Comparison of ENCODE assay signal across 8 cellular contexts in the genomic region with DNA sequence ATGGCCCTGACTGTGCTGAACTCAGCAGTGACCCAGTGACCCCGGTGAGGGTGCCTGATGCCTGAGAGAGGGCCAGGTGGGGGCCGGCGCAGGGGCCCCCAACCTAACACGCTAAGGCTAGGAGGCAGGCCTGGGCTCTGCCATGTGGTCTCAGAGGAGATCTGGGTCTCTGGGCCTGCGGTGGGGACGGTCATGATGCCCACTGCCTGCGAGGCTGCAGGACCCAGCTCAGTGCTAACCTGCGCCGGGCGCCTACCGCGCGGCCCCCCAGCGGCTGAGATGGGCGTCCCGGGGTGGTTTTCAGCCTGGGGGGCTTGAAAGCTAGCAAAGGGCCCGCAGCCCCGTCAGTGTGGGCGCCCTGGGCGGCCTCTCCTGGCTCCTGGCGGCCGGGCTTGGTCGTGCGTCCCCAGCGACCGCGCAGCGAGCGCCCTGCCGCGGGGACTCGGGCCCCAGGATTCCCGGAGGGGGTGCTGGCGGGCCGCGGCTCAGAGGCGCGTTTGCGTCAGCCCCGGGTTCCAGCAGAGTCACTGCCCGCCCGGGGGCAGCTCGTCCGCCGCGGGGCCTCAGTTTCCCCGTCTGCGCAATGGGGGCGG. TPM values are rescaled to one million over a fixed set of nuclear protein-coding genes. Genes with fewer than 3 reads are reported as not detected.
A peak's percentile ranks its signal among the peaks of the same experiment; 100 is the strongest.
DNase-seq lines count a peak whose midpoint lies in the region; ATAC-seq and TF ChIP-seq lines count a peak whose summit lies in the region.

No MANE protein-coding gene starts in this region.

- H4K20me1 ChIP-seq in fibroblast of lung (ENCODE audit: control insufficient read depth, extremely low read depth, insufficient read depth, low read length), result no peaks in the 10 kb centered on the region

- no peaks in the 10 kb centered on the region for H3K4me1 ChIP-seq in fibroblast of lung (ENCODE audit: control insufficient read depth, extremely low read depth, insufficient read depth, low read length)
- H3K4me1 ChIP-seq in psoas muscle, result no peaks in the 10 kb centered on the region

- ATAC-seq in psoas muscle (no peak), HG03460 (IDR thresholded peaks at IDR 0.05; ENCODE audit: unreplicated experiment) (no peak), HG02852 (IDR thresholded peaks at IDR 0.05; ENCODE audit: unreplicated experiment) (no peak)

- TF ChIP-seq CTCF in VCaP (conservative IDR thresholded peaks at IDR 0.05), result no peak
- TF ChIP-seq CTCF in fibroblast of lung (conservative IDR thresholded peaks at IDR 0.05 in 1 of 2, IDR thresholded peaks at IDR 0.05 in 1 of 2; ENCODE audit: low read depth in 1 of 2, low read length in 2 of 2), result peak; percentile 10 to 15
- no peak for TF ChIP-seq CTCF in psoas muscle (IDR thresholded peaks at IDR 0.05)

- H2AFZ ChIP-seq in fibroblast of lung (ENCODE audit: low read length), result no peak overlapping the region

- H3K4me3 ChIP-seq in fibroblast of lung (replicated peaks in 1 of 4; ENCODE audit: control extremely low read depth in 1 of 4, insufficient read depth in 1 of 4, low read depth in 3 of 4, low read length in 4 of 4), result peak overlapping the region in 1 of 4 experiments; percentile 48
- H3K4me3 ChIP-seq in psoas muscle, result peak overlapping the region; percentile 70

- WGBS in psoas muscle, 3 donors, result 11 to 21% (median 20%) methylated on average over 12 to 46 of the region's 49 CpGs

- intact Hi-C loops in psoas muscle (cut with DNase I), result no loop called here

- peaks cover 3% of the 10 kb centered on the region for H3K27me3 ChIP-seq in fibroblast of lung (ENCODE audit: control insufficient read depth, insufficient read depth, low read length)
- peaks cover 0 to 30% (median 7%) of the 10 kb centered on the region in 3 donors for H3K27me3 ChIP-seq in psoas muscle (ENCODE audit: insufficient read depth in 3 of 3, low read length in 2 of 3)

- no peaks in the 10 kb centered on the region for H3K79me2 ChIP-seq in fibroblast of lung (ENCODE audit: control insufficient read depth, insufficient read depth, low read length)

- H3K27ac ChIP-seq in VCaP (peak overlapping the region; percentile 60; the same call in 1 of the 2 replicates), fibroblast of lung (ENCODE audit: insufficient read depth, low read length) (no peak overlapping the region), psoas muscle (peak overlapping the region; percentile 74)

- H3K36me3 ChIP-seq in fibroblast of lung (ENCODE audit: control insufficient read depth, insufficient read depth, low read length), result no peaks in the 10 kb centered on the region
- peaks cover 0 to 6% of the 10 kb centered on the region in 2 donors for H3K36me3 ChIP-seq in psoas muscle (ENCODE audit: insufficient read depth in 1 of 2, low read depth in 1 of 2)

- H3K4me2 ChIP-seq in fibroblast of lung (ENCODE audit: extremely low read depth, insufficient read depth, low read length), result peak overlapping the region; percentile 78

- DNase-seq in activated naive CD4-positive, alpha-beta T cell treated with Interleukin-2 at 50 U/mL for 16 hours, result peak; percentile 24
- no peak for DNase-seq in activated naive CD4-positive, alpha-beta T cell (lab: John Stamatoyannopoulos, UW)
- DNase-seq in fibroblast of lung (ENCODE audit: low read depth in 2 of 2) (peak in 1 of 2 donors; percentile 8), psoas muscle (no peak), medulla oblongata (ENCODE audit: extremely low spot score) (no peak)

- H3K9ac ChIP-seq in fibroblast of lung (ENCODE audit: insufficient read depth, low read length), result no peak overlapping the region

- no peaks in the 10 kb centered on the region for H3K9me3 ChIP-seq in fibroblast of lung (ENCODE audit: control insufficient read depth, insufficient read depth, low read depth, low read length)
- H3K9me3 ChIP-seq in psoas muscle, result no peaks in the 10 kb centered on the region

RNA-seq across cellular contexts. Expression of a gene that starts 2.5 kb away (rescaled TPM):
- total RNA-seq in fibroblast of lung, result 6.2 and 7.9 TPM in 2 replicates
- polyA plus RNA-seq in fibroblast of lung, result 2.5 and 4.2 TPM in 2 replicates
- polyA plus RNA-seq in fibroblast of lung (2012), result 5.3 and 7.6 TPM in 2 replicates
- 0.93 and 3.1 TPM in 2 replicates for polyA minus RNA-seq in fibroblast of lung (ENCODE audit: low replicate concordance)
- total RNA-seq in psoas muscle, result 10 to 100 TPM; 47.0 to 55.3 (median 48.8) TPM
- 10 to 100 TPM; 34.7 to 73.4 (median 48.4) TPM for polyA plus RNA-seq in psoas muscle

RNA-seq across cellular contexts. Expression of a gene that starts 22.1 kb away (rescaled TPM):
- total RNA-seq in fibroblast of lung, result 31.8 and 43.3 TPM in 2 replicates
- 24.9 and 25.1 TPM in 2 replicates for polyA plus RNA-seq in fibroblast of lung
- polyA plus RNA-seq in fibroblast of lung (2012), result 32.5 and 40.5 TPM in 2 replicates
- polyA minus RNA-seq in fibroblast of lung (ENCODE audit: low replicate concordance), result 40.9 and 50.4 TPM in 2 replicates
- total RNA-seq in psoas muscle, result 10 to 100 TPM; 15.5 to 46.3 (median 31.5) TPM
- polyA plus RNA-seq in psoas muscle, result 10 to 100 TPM; 25.9 to 66.5 (median 46.8) TPM

RNA-seq across cellular contexts. Expression of a gene that starts 47.2 kb away (rescaled TPM):
- 0.33 and 0.77 TPM in 2 replicates for total RNA-seq in fibroblast of lung
- 0.16 and 0.34 TPM in 2 replicates for polyA plus RNA-seq in fibroblast of lung
- polyA plus RNA-seq in fibroblast of lung (2012), result 0.40 and 0.95 TPM in 2 replicates
- polyA minus RNA-seq in fibroblast of lung (ENCODE audit: low replicate concordance), result 0.30 TPM in 1 of 2 replicates, not detected in the other
- total RNA-seq in psoas muscle, result 1 to 10 TPM; 1.4 to 2.7 (median 2.3) TPM
- polyA plus RNA-seq in psoas muscle, result 1 to 10 TPM; 2.2 to 5.3 (median 3.5) TPM

Comparison
In these comparisons a context has a peak if more than half of its experiments do, and no peak if none do; other contexts are left out.
1. CTCF ChIP-seq: peak in fibroblast of lung (2 of 2); none in VCaP (single experiment) and psoas muscle (single experiment).